ENCODE assay signal across 8 cellular contexts in the genomic region with DNA sequence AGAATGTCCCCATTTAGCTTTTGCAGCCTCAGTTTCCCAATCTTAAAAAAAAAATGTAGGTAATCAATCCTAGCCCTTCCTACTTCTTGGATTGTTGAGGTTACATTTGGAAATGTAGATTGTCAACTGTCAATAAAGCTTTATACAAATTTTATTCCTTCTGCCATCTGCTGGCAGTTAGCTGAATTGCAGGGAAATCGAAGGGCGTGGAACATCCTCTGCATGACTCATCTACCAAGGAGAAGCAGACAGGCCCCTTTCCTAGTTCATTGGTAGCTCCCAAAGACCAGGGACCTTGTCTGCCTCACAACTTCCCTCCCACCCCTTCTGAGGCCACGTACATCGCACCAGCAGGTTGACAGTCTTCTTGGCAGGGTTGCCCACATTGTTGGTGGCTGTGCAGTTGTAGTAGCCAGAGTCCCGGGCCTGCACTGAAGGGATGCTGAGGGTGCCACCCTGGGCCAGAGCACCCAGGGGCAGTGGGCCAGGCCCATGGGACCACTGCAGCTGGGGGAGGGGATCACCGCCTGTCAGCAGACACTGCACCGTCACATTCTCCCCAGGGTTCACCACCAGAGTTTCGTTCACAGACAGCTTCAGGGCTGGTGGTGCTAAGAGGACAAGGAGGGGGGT. TPM values are rescaled to one million over a fixed set of nuclear protein-coding genes. Genes with fewer than 3 reads are reported as not detected.
DNase-seq lines count a peak whose midpoint lies in the region; ATAC-seq and TF ChIP-seq lines count a peak whose summit lies in the region.

No MANE protein-coding gene starts in this region.

- no peak overlapping the region for H3K4me2 ChIP-seq in DOHH2 (ENCODE audit: low read length)

- peaks cover 4% of the 10 kb centered on the region; the same call in 1 of the 2 replicates for H3K9me3 ChIP-seq in DOHH2 (ENCODE audit: control insufficient read depth, insufficient read depth, low read length)

- no peaks in the 10 kb centered on the region for H4K20me1 ChIP-seq in DOHH2 (ENCODE audit: control insufficient read depth, insufficient read depth, low read depth, low read length)

- H3K4me3 ChIP-seq in DOHH2 (ENCODE audit: low read length), result no peak overlapping the region
- no peak overlapping the region for H3K4me3 ChIP-seq in Jurkat, Clone E6-1 (ENCODE audit: low read length)
- H3K4me3 ChIP-seq in WI38 (ENCODE audit: low read depth, low read length), result no peak overlapping the region

- H3K27me3 ChIP-seq in DOHH2 (ENCODE audit: control insufficient read depth, low read length), result peaks cover 5% of the 10 kb centered on the region

- no peak overlapping the region for H3K27ac ChIP-seq in DOHH2 (ENCODE audit: low read depth, low read length)

- H3K36me3 ChIP-seq in DOHH2 (ENCODE audit: control insufficient read depth, low read length), result no peaks in the 10 kb centered on the region

- TF ChIP-seq CTCF in DOHH2 (IDR thresholded peaks at IDR 0.05; ENCODE audit: low read depth, low read length, poor library complexity, severe bottlenecking), result peak; percentile 86
- TF ChIP-seq CTCF in WI38 (IDR thresholded peaks at IDR 0.05; ENCODE audit: low read depth, low read length), result peak; percentile 61

- peak; percentile 23 for DNase-seq in Jurkat, Clone E6-1 (ENCODE audit: low read depth, low spot score)
- peak; percentile 57 for DNase-seq in stimulated activated CD4-positive, alpha-beta T cell treated with anti-CD3 and anti-CD28 coated beads, Interleukin-12 subunit alpha, Interleukin-12 subunit beta, amount 100 ng/mL, for 4 hours
- DNase-seq in NCI-H1436 (lab: John Stamatoyannopoulos, UW) (no peak), NCI-H1930 (lab: John Stamatoyannopoulos, UW) (no peak)

- no peaks in the 10 kb centered on the region for H3K9me2 ChIP-seq in DOHH2 (replicated peaks; ENCODE audit: control insufficient read depth, low read length)

- H3F3A ChIP-seq in DOHH2 (ENCODE audit: control insufficient read depth, insufficient read depth), result no peaks in the 10 kb centered on the region

- H3K4me1 ChIP-seq in DOHH2 (ENCODE audit: control insufficient read depth, low read length), result no peaks in the 10 kb centered on the region

- no peaks in the 10 kb centered on the region for H3K79me2 ChIP-seq in DOHH2 (ENCODE audit: control insufficient read depth, low read length)

- ATAC-seq in esophagus mucosa (peak; percentile 56), HG03460 (IDR thresholded peaks at IDR 0.05; ENCODE audit: unreplicated experiment) (no peak)

RNA-seq across cellular contexts. Expression of a gene that starts 43.6 kb away (rescaled TPM):
- polyA plus RNA-seq in Jurkat, Clone E6-1 (2012; ENCODE audit: insufficient read depth, insufficient read length), result 1.8 TPM
- 9.2 TPM for total RNA-seq in esophagus mucosa

Comparison
In these comparisons a context has a peak if more than half of its experiments do, and no peak if none do; other contexts are left out.
1. DNase-seq: peak in Jurkat, Clone E6-1 (single experiment) and stimulated activated CD4-positive, alpha-beta T cell treated with anti-CD3 and anti-CD28 coated beads, Interleukin-12 subunit alpha, Interleukin-12 subunit beta, amount 100 ng/mL, for 4 hours (single experiment); none in NCI-H1436 (single experiment) and NCI-H1930 (0 of 2).